In the genomic region with DNA sequence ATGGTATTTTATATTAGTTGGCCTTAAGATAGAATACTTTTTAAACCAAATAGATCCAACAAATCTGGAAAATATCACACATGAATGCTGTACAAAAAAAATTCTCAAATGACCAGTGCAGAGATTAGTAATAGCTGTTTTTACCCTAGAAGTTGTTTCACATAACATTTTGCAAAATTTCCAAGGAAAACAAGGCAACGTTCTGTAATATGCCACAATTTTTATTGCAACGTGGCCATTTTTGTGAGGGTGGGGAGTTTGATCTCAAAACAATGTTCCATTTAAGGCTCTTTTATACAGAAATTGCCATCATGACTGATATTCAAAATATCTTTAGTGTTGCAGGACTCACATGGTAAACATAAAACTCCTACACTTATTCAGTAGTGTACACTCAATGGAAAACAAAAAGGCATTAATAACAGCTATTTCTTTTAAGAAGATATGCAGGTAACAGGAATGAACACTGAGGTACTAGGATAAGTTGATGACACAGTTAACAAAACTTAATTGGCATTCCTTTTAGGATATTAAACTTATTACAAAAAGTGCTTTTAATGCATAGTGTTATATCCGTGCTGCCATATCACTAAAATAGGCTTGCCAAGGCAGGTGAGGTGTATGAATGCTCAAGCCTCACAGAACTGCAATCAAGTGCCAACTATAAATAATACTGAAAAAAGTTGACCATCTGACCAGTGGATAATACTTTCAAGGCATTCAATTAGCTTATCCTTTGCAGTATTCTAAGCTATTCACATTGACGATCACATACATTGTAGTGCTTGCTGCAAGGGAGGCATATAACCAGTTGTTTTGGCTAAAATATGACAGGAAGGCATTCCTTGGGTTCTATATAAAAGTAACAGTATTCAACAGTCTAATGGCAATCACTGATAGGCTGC, we compare ENCODE assay signal across 10 cellular contexts. TPM values are rescaled to one million over a fixed set of nuclear protein-coding genes. Genes with fewer than 3 reads are reported as not detected.
DNase-seq lines count a peak whose midpoint lies in the region; ATAC-seq and TF ChIP-seq lines count a peak whose summit lies in the region.
"Had no signal": no experiment of that assay in that cellular context is flagged by ENCODE, and none has a peak within 500 bp of the region (broad histone marks: within the 10 kb centered on the region; RNA-seq: fewer than 3 reads in every experiment).

No MANE protein-coding gene starts in this region.

- H3K4me2 ChIP-seq in Karpas-422 (ENCODE audit: low read depth, low read length, poor library complexity, severe bottlenecking) (peak overlapping the region; percentile 97), parathyroid adenoma (ENCODE audit: low read length) (no peak overlapping the region)

- H3K27ac ChIP-seq in Karpas-422 (ENCODE audit: low read length) (peak overlapping the region; percentile 71), esophagus muscularis mucosa (replicated peaks in 1 of 4) (peak overlapping the region; percentile 98 to 100 (median 98)), parathyroid adenoma (peak overlapping the region; percentile 39)

- WGBS in esophagus muscularis mucosa, result 40% methylated on average over 4 of the region's 4 CpGs

- in situ Hi-C loops in GM13977 (cut with MboI; ENCODE audit: low pct_unique_long_range_greater_than_20kb, low sequenced_read_pairs, unreplicated experiment), result no loop called here

- ATAC-seq in GM21717 (IDR thresholded peaks at IDR 0.05; ENCODE audit: unreplicated experiment) (no peak), GM18867 (IDR thresholded peaks at IDR 0.05; ENCODE audit: unreplicated experiment) (no peak)

- H3K9me2 ChIP-seq in Karpas-422 (replicated peaks; ENCODE audit: insufficient read depth, low read length), result no peaks in the 10 kb centered on the region

- H3K27me3 ChIP-seq in Karpas-422 (ENCODE audit: low read length) (no peaks in the 10 kb centered on the region), esophagus muscularis mucosa (no peaks in the 10 kb centered on the region), parathyroid adenoma (ENCODE audit: control insufficient read depth, insufficient read depth, low read length) (no peaks in the 10 kb centered on the region)

- H3K4me3 ChIP-seq in AG10803 (ENCODE audit: low read length) (peak overlapping the region; percentile 81), Karpas-422 (ENCODE audit: low read length) (peak overlapping the region; percentile 50), esophagus muscularis mucosa (peak overlapping the region; percentile 79 to 95 (median 86)), parathyroid adenoma (ENCODE audit: low read depth, low read length) (no peak overlapping the region)

- H3K36me3 ChIP-seq in Karpas-422 (ENCODE audit: insufficient read depth, low read length) (peaks cover 8% of the 10 kb centered on the region; the same call in 1 of the 2 replicates), esophagus muscularis mucosa (peaks cover 0 to 12% (median 5%) of the 10 kb centered on the region in 4 donors), parathyroid adenoma (ENCODE audit: control insufficient read depth, insufficient read depth, low read length) (no peaks in the 10 kb centered on the region)

- TF ChIP-seq CTCF in AG10803 (conservative IDR thresholded peaks at IDR 0.05; ENCODE audit: low read length) (no peak), esophagus muscularis mucosa (IDR thresholded peaks at IDR 0.05) (no peak), parathyroid adenoma (IDR thresholded peaks at IDR 0.05) (no peak), GM13977 (IDR thresholded peaks at IDR 0.05; ENCODE audit: extremely low read depth, insufficient read depth, missing control alignments) (no peak)

- no peaks in the 10 kb centered on the region for H3K9me3 ChIP-seq in Karpas-422 (ENCODE audit: low read length)
- H3K9me3 ChIP-seq in esophagus muscularis mucosa, result no peaks in the 10 kb centered on the region
- H3K9me3 ChIP-seq in parathyroid adenoma (ENCODE audit: control insufficient read depth, low read length), result no peaks in the 10 kb centered on the region

- TF ChIP-seq POLR2A in esophagus muscularis mucosa (IDR thresholded peaks at IDR 0.05; ENCODE audit: low read depth), result no peak

- no peak for TF ChIP-seq EP300 in esophagus muscularis mucosa (IDR thresholded peaks at IDR 0.05)

- peaks cover 28% of the 10 kb centered on the region for H3K79me2 ChIP-seq in Karpas-422 (ENCODE audit: low read length)
- no peaks in the 10 kb centered on the region for H3K79me2 ChIP-seq in parathyroid adenoma

- H3K4me1 ChIP-seq in Karpas-422 (ENCODE audit: low read length) (peaks cover 51% of the 10 kb centered on the region), esophagus muscularis mucosa (peaks cover 17 to 61% (median 59%) of the 10 kb centered on the region in 4 donors), parathyroid adenoma (peaks cover 12% of the 10 kb centered on the region)

- no peaks in the 10 kb centered on the region for H4K20me1 ChIP-seq in Karpas-422 (ENCODE audit: insufficient read depth, low read depth, low read length)

- intact Hi-C loops in esophagus muscularis mucosa (cut with DNase I), result loop anchor here (10.0 kb wide), 1 partner anchor 163 kb away; the partner anchor contains the start of gene BAZ1A

- H3K9ac ChIP-seq in Karpas-422 (ENCODE audit: low read length) (peak overlapping the region; percentile 29), parathyroid adenoma (no peak overlapping the region)

- DNase-seq in AG10803 (ENCODE audit: low read depth), result no peak
- no peak for DNase-seq in Karpas-422
- DNase-seq in esophagus muscularis mucosa (ENCODE audit: extremely low spot score), result no peak
- DNase-seq in GOT3 (lab: John Stamatoyannopoulos, UW), result no peak
- no peak for DNase-seq in GM13977 (ENCODE audit: low spot score)
- DNase-seq: activated T-cell treated with anti-CD3 and anti-CD28 coated beads, Interleukin-2, amount 50 U/mL, for 48 hours; NCI-H2081 treated with DMSO at 0.1 percent for 48 hours had no signal

- no peak overlapping the region for H2AFZ ChIP-seq in Karpas-422 (ENCODE audit: low read length)
- H2AFZ ChIP-seq in parathyroid adenoma, result no peak overlapping the region

RNA-seq across cellular contexts. Expression of gene CFL2, which starts 2.3 kb away (rescaled TPM):
- total RNA-seq in Karpas-422 (2014; rRNA removed; shearing (Covaris generic); ENCODE audit: low replicate concordance), result 6.1 and 19.0 TPM in 2 replicates
- total RNA-seq in esophagus muscularis mucosa, result 100 to 1,000 TPM; 247 to 265 (median 257) TPM

Comparison
In these comparisons a context has a peak if more than half of its experiments do, and no peak if none do; other contexts are left out.
1. H3K27ac ChIP-seq: peak in every context shown above with its lines; median percentile 98 in esophagus muscularis mucosa; 71 in Karpas-422; 39 in parathyroid adenoma.
2. RNA of gene CFL2, which starts 2.3 kb away (total RNA-seq): 247 to 265 TPM in esophagus muscularis mucosa; 6.1 to 19.0 TPM in Karpas-422; every median in the first group is over 10 times any median in the second.